In genomic region chr12:23640754-23641153, GRCh38 we compare ENCODE assay signal across 15 cellular contexts.
DNase-seq lines count a peak whose midpoint lies in the region; ATAC-seq and TF ChIP-seq lines count a peak whose summit lies in the region.
"Had no signal": no experiment of that assay in that cellular context is flagged by ENCODE, and none has a peak within 500 bp of the region (broad histone marks: within the 10 kb centered on the region; RNA-seq: fewer than 3 reads in every experiment).

No MANE protein-coding gene starts in this region.

- H3K27me3 ChIP-seq in left lung = no peaks in the 10 kb centered on the region
- H3K27me3 ChIP-seq: right lobe of liver had no signal

- H3K27ac ChIP-seq in left lung = no peak overlapping the region
- H3K27ac ChIP-seq: HL-60, right lobe of liver, RWPE1 had no signal

- DNase-seq in DMS153 (lab: John Stamatoyannopoulos, UW) (peak; percentile 96), NCI-H1436 treated with DMSO at 0.1 percent for 48 hours (lab: John Stamatoyannopoulos, UW) (peak; percentile 91), NCI-H774 (lab: John Stamatoyannopoulos, UW) (peak; percentile 93), iPS-NIHi7 (ENCODE audit: extremely low spot score) (peak; percentile 35), CD14-positive monocyte (ENCODE audit: low spot score) (no peak), left lung (no peak), T-helper 17 cell (no peak)
- DNase-seq: activated CD4-positive, alpha-beta T cell treated with anti-CD3 and anti-CD28 coated beads, Interleukin-2, amount 50 U/mL, for 1 hour; activated T-cell treated with anti-CD3 and anti-CD28 coated beads, Interleukin-2, amount 50 U/mL, for 4 hours; right lobe of liver; stimulated activated naive CD8-positive, alpha-beta T cell treated with anti-CD3 and anti-CD28 coated beads, Interleukin-15, amount 100 ng/mL, for 72 hours had no signal

- H3K4me1 ChIP-seq in left lung = no peaks in the 10 kb centered on the region
- H3K4me1 ChIP-seq: right lobe of liver had no signal

- peaks cover under 1 to 10% (median 6%) of the 10 kb centered on the region in 7 donors for H3K9me3 Mint-ChIP-seq in CD14-positive monocyte

- H3K27ac Mint-ChIP-seq in CD14-positive monocyte = no peak overlapping the region
- no peak overlapping the region for H3K27ac Mint-ChIP-seq in T-helper 17 cell
- H3K27ac Mint-ChIP-seq: natural killer cell treated with Interleukin-12 subunit alpha and Interleukin-12 subunit beta and Interleukin-15 and Interleukin-18, amount 100 ng/mL, for 72 hours; stimulated activated naive CD8-positive, alpha-beta T cell treated with anti-CD3 and anti-CD28 coated beads, Interleukin-15, amount 100 ng/mL, for 72 hours had no signal

- H3K4me3 ChIP-seq in left lung = no peak overlapping the region
- H3K4me3 ChIP-seq: right lobe of liver had no signal

- no peak for TF ChIP-seq CTCF in CD14-positive monocyte (IDR thresholded peaks at IDR 0.05)
- TF ChIP-seq CTCF in left lung (IDR thresholded peaks at IDR 0.05) = no peak

- H3K27me3 Mint-ChIP-seq in CD14-positive monocyte (ENCODE audit: low read depth in 3 of 3) = no peaks in the 10 kb centered on the region
- no peaks in the 10 kb centered on the region for H3K27me3 Mint-ChIP-seq in T-helper 17 cell
- H3K27me3 Mint-ChIP-seq: natural killer cell treated with Interleukin-12 subunit alpha and Interleukin-12 subunit beta and Interleukin-15 and Interleukin-18, amount 100 ng/mL, for 72 hours; stimulated activated naive CD8-positive, alpha-beta T cell treated with anti-CD3 and anti-CD28 coated beads, Interleukin-15, amount 100 ng/mL, for 72 hours had no signal

- H3K4me1 Mint-ChIP-seq in CD14-positive monocyte = no peaks in the 10 kb centered on the region
- H3K4me1 Mint-ChIP-seq in T-helper 17 cell = no peaks in the 10 kb centered on the region
- H3K4me1 Mint-ChIP-seq: stimulated activated naive CD8-positive, alpha-beta T cell treated with anti-CD3 and anti-CD28 coated beads, Interleukin-15, amount 100 ng/mL, for 72 hours had no signal

- H3K9me3 ChIP-seq in left lung (no peaks in the 10 kb centered on the region), T-helper 17 cell (ENCODE audit: control insufficient read depth, low read length, poor library complexity, severe bottlenecking) (no peaks in the 10 kb centered on the region)
- H3K9me3 ChIP-seq: right lobe of liver had no signal

- intact Hi-C loops in CD14-positive monocyte (cut with micrococcal nuclease) = no loop called here
- intact Hi-C loops in left lung (cut with DNase I) = no loop called here

- ATAC-seq in left lung (no peak), HG03159 (IDR thresholded peaks at IDR 0.05; ENCODE audit: unreplicated experiment) (no peak), T-helper 17 cell (no peak)
- ATAC-seq: activated T-cell treated with anti-CD3 and anti-CD28 coated beads, Interleukin-2, amount 50 U/mL, for 4 hours; natural killer cell treated with Interleukin-12 subunit alpha and Interleukin-12 subunit beta and Interleukin-15 and Interleukin-18, amount 100 ng/mL, for 72 hours; right lobe of liver; stimulated activated naive CD8-positive, alpha-beta T cell treated with anti-CD3 and anti-CD28 coated beads, Interleukin-15, amount 100 ng/mL, for 72 hours had no signal

- no peaks in the 10 kb centered on the region for H3K36me3 Mint-ChIP-seq in CD14-positive monocyte
- no peaks in the 10 kb centered on the region for H3K36me3 Mint-ChIP-seq in T-helper 17 cell (ENCODE audit: low read depth)
- H3K36me3 Mint-ChIP-seq: natural killer cell treated with Interleukin-12 subunit alpha and Interleukin-12 subunit beta and Interleukin-15 and Interleukin-18, amount 100 ng/mL, for 72 hours had no signal

- H3K36me3 ChIP-seq in left lung = no peaks in the 10 kb centered on the region

- H3K4me3 Mint-ChIP-seq in CD14-positive monocyte (no peak overlapping the region), T-helper 17 cell (no peak overlapping the region)
- H3K4me3 Mint-ChIP-seq: activated T-cell treated with anti-CD3 and anti-CD28 coated beads, Interleukin-2, amount 50 U/mL, for 4 hours; natural killer cell treated with Interleukin-12 subunit alpha and Interleukin-12 subunit beta and Interleukin-15 and Interleukin-18, amount 100 ng/mL, for 72 hours; stimulated activated naive CD8-positive, alpha-beta T cell treated with anti-CD3 and anti-CD28 coated beads, Interleukin-15, amount 100 ng/mL, for 72 hours had no signal

Comparison
In these comparisons a context has a peak if more than half of its experiments do, and no peak if none do; other contexts are left out.
1. DNase-seq: peak in DMS153 (single experiment), NCI-H1436 treated with DMSO at 0.1 percent for 48 hours (single experiment), NCI-H774 (single experiment) and iPS-NIHi7 (single experiment); none in CD14-positive monocyte (single experiment), left lung (0 of 2) and T-helper 17 cell (0 of 3).